ENCODE assay signal across 1 cellular context in the genomic region with DNA sequence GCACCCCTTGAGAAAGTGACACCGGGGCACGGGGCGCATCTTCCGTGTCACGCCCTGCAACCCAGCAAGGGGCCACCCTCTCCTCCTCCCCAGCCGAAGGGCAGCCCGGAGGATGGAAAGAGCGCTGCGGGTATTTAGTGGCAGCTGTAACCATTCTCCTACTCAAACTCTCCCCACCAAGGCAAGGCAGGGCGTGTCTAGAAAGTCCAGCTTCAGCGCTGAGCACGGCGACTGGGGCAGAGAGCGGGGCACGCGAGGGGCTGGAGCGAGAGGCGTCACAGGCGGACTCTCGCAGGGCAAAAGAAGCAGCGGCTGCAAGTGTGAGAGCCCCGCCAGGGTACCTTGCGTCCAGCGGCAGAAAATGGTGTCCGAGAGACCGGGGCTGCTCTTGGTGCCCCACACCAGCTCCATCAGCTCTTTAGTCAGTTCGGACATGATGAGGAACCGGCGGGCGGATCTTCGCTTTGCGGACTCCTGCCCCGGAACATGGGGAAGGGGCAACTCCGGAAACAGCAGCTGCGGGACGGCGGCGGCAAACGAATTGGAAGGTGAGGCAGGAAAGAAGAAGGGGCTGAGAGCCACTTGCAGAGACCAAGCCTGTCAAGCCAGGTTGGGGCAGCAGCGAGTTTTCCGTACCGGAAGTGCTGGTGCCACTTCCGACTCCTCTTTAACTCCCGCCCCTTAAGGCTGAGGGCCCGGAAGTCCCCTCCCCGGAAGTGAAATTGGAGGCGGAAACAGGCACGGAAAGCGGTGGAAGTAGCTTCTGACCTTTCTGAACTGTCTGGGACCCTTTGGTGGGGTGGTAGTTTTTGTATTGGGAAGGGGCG.
A peak's percentile ranks its signal among the peaks of the same experiment; 100 is the strongest.
TF ChIP-seq lines count a peak whose summit lies in the region.

A gene (minus strand): TSS at position 643 of the 827 bp plus-strand sequence. CDS start 208 bp downstream, at position 435.

TF ChIP-seq in HEK293, 187 proteins besides CTCF, POLR2A, EP300 and RAD21 (continued from another document and continues in another):
- peak; percentile 59 for TF ChIP-seq ZNF341 (tag by site-specific recombination; IDR thresholded peaks at IDR 0.05; ENCODE audit: low read depth)
- TF ChIP-seq FEZF1 (tag by site-specific recombination; IDR thresholded peaks at IDR 0.05) = no peak
- peak; percentile 74; the same call in 1 of the 2 replicates for TF ChIP-seq ZBTB48 (tag by site-specific recombination; IDR thresholded peaks at IDR 0.05)
- no peak for TF ChIP-seq ZNF521 (tag by site-specific recombination; IDR thresholded peaks at IDR 0.05)
- TF ChIP-seq ZNF585B (tag by site-specific recombination; IDR thresholded peaks at IDR 0.05) = no peak
- TF ChIP-seq ZNF24 (tag by site-specific recombination; IDR thresholded peaks at IDR 0.05) = no peak
- no peak for TF ChIP-seq ZNF658 (tag by site-specific recombination; IDR thresholded peaks at IDR 0.05)
- no peak for TF ChIP-seq ZNF514 (tag by site-specific recombination; IDR thresholded peaks at IDR 0.05)
- TF ChIP-seq OSR2 (tag by site-specific recombination; IDR thresholded peaks at IDR 0.05) = no peak
- no peak for TF ChIP-seq ZNF777 (tag by site-specific recombination; IDR thresholded peaks at IDR 0.05; ENCODE audit: borderline replicate concordance)
- TF ChIP-seq, protein P1, sequence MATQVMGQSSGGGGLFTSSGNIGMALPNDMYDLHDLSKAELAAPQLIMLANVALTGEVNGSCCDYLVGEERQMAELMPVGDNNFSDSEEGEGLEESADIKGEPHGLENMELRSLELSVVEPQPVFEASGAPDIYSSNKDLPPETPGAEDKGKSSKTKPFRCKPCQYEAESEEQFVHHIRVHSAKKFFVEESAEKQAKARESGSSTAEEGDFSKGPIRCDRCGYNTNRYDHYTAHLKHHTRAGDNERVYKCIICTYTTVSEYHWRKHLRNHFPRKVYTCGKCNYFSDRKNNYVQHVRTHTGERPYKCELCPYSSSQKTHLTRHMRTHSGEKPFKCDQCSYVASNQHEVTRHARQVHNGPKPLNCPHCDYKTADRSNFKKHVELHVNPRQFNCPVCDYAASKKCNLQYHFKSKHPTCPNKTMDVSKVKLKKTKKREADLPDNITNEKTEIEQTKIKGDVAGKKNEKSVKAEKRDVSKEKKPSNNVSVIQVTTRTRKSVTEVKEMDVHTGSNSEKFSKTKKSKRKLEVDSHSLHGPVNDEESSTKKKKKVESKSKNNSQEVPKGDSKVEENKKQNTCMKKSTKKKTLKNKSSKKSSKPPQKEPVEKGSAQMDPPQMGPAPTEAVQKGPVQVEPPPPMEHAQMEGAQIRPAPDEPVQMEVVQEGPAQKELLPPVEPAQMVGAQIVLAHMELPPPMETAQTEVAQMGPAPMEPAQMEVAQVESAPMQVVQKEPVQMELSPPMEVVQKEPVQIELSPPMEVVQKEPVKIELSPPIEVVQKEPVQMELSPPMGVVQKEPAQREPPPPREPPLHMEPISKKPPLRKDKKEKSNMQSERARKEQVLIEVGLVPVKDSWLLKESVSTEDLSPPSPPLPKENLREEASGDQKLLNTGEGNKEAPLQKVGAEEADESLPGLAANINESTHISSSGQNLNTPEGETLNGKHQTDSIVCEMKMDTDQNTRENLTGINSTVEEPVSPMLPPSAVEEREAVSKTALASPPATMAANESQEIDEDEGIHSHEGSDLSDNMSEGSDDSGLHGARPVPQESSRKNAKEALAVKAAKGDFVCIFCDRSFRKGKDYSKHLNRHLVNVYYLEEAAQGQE (tag by site-specific recombination; IDR thresholded peaks at IDR 0.05) = peak; percentile 20; the same call in 1 of the 2 replicates
- peak; percentile 76 for TF ChIP-seq ZNF335 (tag by site-specific recombination; conservative IDR thresholded peaks at IDR 0.05)
- TF ChIP-seq ZNF394 (tag by site-specific recombination; IDR thresholded peaks at IDR 0.05; ENCODE audit: borderline replicate concordance) = 0 out of 2 replicates have a peak, but pooled peaks have one; percentile 18
- TF ChIP-seq, protein P2, sequence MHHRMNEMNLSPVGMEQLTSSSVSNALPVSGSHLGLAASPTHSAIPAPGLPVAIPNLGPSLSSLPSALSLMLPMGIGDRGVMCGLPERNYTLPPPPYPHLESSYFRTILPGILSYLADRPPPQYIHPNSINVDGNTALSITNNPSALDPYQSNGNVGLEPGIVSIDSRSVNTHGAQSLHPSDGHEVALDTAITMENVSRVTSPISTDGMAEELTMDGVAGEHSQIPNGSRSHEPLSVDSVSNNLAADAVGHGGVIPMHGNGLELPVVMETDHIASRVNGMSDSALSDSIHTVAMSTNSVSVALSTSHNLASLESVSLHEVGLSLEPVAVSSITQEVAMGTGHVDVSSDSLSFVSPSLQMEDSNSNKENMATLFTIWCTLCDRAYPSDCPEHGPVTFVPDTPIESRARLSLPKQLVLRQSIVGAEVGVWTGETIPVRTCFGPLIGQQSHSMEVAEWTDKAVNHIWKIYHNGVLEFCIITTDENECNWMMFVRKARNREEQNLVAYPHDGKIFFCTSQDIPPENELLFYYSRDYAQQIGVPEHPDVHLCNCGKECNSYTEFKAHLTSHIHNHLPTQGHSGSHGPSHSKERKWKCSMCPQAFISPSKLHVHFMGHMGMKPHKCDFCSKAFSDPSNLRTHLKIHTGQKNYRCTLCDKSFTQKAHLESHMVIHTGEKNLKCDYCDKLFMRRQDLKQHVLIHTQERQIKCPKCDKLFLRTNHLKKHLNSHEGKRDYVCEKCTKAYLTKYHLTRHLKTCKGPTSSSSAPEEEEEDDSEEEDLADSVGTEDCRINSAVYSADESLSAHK (tag by site-specific recombination; IDR thresholded peaks at IDR 0.05) = no peak
- TF ChIP-seq ZNF549 (tag by site-specific recombination; IDR thresholded peaks at IDR 0.05) = no peak
- TF ChIP-seq ZNF48 (tag by site-specific recombination; IDR thresholded peaks at IDR 0.05) = no peak
- no peak for TF ChIP-seq HOXD13 (CRISPR knock-in tag; IDR thresholded peaks at IDR 0.05; ENCODE audit: borderline replicate concordance)
- no peak for TF ChIP-seq ZNF248 (tag by site-specific recombination; IDR thresholded peaks at IDR 0.05)
- no peak for TF ChIP-seq ZNF623 (tag by site-specific recombination; IDR thresholded peaks at IDR 0.05)
- peak; percentile 21; the same call in 1 of the 2 replicates for TF ChIP-seq KLF10 (tag by site-specific recombination; IDR thresholded peaks at IDR 0.05)
- TF ChIP-seq, protein P3, sequence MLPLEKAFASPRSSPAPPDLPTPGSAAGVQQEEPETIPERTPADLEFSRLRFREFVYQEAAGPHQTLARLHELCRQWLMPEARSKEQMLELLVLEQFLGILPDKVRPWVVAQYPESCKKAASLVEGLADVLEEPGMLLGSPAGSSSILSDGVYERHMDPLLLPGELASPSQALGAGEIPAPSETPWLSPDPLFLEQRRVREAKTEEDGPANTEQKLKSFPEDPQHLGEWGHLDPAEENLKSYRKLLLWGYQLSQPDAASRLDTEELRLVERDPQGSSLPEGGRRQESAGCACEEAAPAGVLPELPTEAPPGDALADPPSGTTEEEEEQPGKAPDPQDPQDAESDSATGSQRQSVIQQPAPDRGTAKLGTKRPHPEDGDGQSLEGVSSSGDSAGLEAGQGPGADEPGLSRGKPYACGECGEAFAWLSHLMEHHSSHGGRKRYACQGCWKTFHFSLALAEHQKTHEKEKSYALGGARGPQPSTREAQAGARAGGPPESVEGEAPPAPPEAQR (tag by site-specific recombination; IDR thresholded peaks at IDR 0.05) = no peak
- no peak for TF ChIP-seq ZNF175 (tag by site-specific recombination; IDR thresholded peaks at IDR 0.05)
- TF ChIP-seq ZBTB7A (tag by site-specific recombination; IDR thresholded peaks at IDR 0.05; ENCODE audit: low read depth) = no peak; the same call in 1 of the 2 replicates
- TF ChIP-seq ZNF473 (tag by site-specific recombination; IDR thresholded peaks at IDR 0.05) = no peak
- no peak for TF ChIP-seq ZNF211 (tag by site-specific recombination; IDR thresholded peaks at IDR 0.05; ENCODE audit: low read depth)
- TF ChIP-seq ZNF404 (tag by site-specific recombination; IDR thresholded peaks at IDR 0.05) = no peak
- no peak for TF ChIP-seq ZNF112 (tag by site-specific recombination; IDR thresholded peaks at IDR 0.05)
- TF ChIP-seq, protein P4, sequence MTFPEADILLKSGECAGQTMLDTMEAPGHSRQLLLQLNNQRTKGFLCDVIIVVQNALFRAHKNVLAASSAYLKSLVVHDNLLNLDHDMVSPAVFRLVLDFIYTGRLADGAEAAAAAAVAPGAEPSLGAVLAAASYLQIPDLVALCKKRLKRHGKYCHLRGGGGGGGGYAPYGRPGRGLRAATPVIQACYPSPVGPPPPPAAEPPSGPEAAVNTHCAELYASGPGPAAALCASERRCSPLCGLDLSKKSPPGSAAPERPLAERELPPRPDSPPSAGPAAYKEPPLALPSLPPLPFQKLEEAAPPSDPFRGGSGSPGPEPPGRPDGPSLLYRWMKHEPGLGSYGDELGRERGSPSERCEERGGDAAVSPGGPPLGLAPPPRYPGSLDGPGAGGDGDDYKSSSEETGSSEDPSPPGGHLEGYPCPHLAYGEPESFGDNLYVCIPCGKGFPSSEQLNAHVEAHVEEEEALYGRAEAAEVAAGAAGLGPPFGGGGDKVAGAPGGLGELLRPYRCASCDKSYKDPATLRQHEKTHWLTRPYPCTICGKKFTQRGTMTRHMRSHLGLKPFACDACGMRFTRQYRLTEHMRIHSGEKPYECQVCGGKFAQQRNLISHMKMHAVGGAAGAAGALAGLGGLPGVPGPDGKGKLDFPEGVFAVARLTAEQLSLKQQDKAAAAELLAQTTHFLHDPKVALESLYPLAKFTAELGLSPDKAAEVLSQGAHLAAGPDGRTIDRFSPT (tag by site-specific recombination; IDR thresholded peaks at IDR 0.05) = peak; percentile 98
- no peak for TF ChIP-seq ZNF707 (tag by site-specific recombination; IDR thresholded peaks at IDR 0.05)
- TF ChIP-seq ZNF138 (tag by site-specific recombination; IDR thresholded peaks at IDR 0.05; ENCODE audit: borderline replicate concordance) = no peak
- no peak for TF ChIP-seq OVOL3 (tag by site-specific recombination; IDR thresholded peaks at IDR 0.05)
- TF ChIP-seq ZNF670 (tag by site-specific recombination; IDR thresholded peaks at IDR 0.05; ENCODE audit: low read depth) = no peak
- TF ChIP-seq ZIC2 (tag by site-specific recombination; IDR thresholded peaks at IDR 0.05) = no peak; the same call in 1 of the 2 replicates
- TF ChIP-seq ZNF621 (tag by site-specific recombination; IDR thresholded peaks at IDR 0.05) = no peak
- no peak for TF ChIP-seq ZSCAN30 (tag by site-specific recombination; IDR thresholded peaks at IDR 0.05)
- TF ChIP-seq, protein P5, sequence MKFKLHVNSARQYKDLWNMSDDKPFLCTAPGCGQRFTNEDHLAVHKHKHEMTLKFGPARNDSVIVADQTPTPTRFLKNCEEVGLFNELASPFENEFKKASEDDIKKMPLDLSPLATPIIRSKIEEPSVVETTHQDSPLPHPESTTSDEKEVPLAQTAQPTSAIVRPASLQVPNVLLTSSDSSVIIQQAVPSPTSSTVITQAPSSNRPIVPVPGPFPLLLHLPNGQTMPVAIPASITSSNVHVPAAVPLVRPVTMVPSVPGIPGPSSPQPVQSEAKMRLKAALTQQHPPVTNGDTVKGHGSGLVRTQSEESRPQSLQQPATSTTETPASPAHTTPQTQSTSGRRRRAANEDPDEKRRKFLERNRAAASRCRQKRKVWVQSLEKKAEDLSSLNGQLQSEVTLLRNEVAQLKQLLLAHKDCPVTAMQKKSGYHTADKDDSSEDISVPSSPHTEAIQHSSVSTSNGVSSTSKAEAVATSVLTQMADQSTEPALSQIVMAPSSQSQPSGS (tag by site-specific recombination; IDR thresholded peaks at IDR 0.05; ENCODE audit: low read depth) = no peak
- no peak for TF ChIP-seq ZSCAN16 (tag by site-specific recombination; IDR thresholded peaks at IDR 0.05)
- TF ChIP-seq ZNF629 (tag by site-specific recombination; IDR thresholded peaks at IDR 0.05) = no peak; the same call in none of the 2 replicates
- TF ChIP-seq, protein P6, sequence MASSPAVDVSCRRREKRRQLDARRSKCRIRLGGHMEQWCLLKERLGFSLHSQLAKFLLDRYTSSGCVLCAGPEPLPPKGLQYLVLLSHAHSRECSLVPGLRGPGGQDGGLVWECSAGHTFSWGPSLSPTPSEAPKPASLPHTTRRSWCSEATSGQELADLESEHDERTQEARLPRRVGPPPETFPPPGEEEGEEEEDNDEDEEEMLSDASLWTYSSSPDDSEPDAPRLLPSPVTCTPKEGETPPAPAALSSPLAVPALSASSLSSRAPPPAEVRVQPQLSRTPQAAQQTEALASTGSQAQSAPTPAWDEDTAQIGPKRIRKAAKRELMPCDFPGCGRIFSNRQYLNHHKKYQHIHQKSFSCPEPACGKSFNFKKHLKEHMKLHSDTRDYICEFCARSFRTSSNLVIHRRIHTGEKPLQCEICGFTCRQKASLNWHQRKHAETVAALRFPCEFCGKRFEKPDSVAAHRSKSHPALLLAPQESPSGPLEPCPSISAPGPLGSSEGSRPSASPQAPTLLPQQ (tag by site-specific recombination; IDR thresholded peaks at IDR 0.05) = peak; percentile 36; the same call in 1 of the 2 replicates
- TF ChIP-seq SETDB1 (IDR thresholded peaks at IDR 0.05; ENCODE audit: insufficient read length, low read length) = no peak
- no peak for TF ChIP-seq SCRT2 (tag by site-specific recombination; IDR thresholded peaks at IDR 0.05)
- TF ChIP-seq ZNF830 (tag by site-specific recombination; IDR thresholded peaks at IDR 0.05; ENCODE audit: low read depth) = no peak
- TF ChIP-seq BCL11B (tag by site-specific recombination; IDR thresholded peaks at IDR 0.05; ENCODE audit: low read depth) = peak; percentile 79
- TF ChIP-seq GLI2 (tag by site-specific recombination; IDR thresholded peaks at IDR 0.05; ENCODE audit: borderline replicate concordance, low read depth) = no peak
- TF ChIP-seq ZNF558 (tag by site-specific recombination; IDR thresholded peaks at IDR 0.05) = no peak
- TF ChIP-seq, protein P7, sequence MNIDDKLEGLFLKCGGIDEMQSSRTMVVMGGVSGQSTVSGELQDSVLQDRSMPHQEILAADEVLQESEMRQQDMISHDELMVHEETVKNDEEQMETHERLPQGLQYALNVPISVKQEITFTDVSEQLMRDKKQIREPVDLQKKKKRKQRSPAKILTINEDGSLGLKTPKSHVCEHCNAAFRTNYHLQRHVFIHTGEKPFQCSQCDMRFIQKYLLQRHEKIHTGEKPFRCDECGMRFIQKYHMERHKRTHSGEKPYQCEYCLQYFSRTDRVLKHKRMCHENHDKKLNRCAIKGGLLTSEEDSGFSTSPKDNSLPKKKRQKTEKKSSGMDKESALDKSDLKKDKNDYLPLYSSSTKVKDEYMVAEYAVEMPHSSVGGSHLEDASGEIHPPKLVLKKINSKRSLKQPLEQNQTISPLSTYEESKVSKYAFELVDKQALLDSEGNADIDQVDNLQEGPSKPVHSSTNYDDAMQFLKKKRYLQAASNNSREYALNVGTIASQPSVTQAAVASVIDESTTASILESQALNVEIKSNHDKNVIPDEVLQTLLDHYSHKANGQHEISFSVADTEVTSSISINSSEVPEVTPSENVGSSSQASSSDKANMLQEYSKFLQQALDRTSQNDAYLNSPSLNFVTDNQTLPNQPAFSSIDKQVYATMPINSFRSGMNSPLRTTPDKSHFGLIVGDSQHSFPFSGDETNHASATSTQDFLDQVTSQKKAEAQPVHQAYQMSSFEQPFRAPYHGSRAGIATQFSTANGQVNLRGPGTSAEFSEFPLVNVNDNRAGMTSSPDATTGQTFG (tag by site-specific recombination; IDR thresholded peaks at IDR 0.05; ENCODE audit: borderline replicate concordance) = no peak
- TF ChIP-seq ZNF423 (tag by site-specific recombination; IDR thresholded peaks at IDR 0.05) = no peak
- TF ChIP-seq ZNF677 (tag by site-specific recombination; IDR thresholded peaks at IDR 0.05) = no peak
- TF ChIP-seq ZNF19 (tag by site-specific recombination; IDR thresholded peaks at IDR 0.05; ENCODE audit: low read depth) = no peak
- no peak for TF ChIP-seq ZBTB1 (tag by site-specific recombination; IDR thresholded peaks at IDR 0.05)
